ENCODE assay signal across 17 cellular contexts in the genomic region with DNA sequence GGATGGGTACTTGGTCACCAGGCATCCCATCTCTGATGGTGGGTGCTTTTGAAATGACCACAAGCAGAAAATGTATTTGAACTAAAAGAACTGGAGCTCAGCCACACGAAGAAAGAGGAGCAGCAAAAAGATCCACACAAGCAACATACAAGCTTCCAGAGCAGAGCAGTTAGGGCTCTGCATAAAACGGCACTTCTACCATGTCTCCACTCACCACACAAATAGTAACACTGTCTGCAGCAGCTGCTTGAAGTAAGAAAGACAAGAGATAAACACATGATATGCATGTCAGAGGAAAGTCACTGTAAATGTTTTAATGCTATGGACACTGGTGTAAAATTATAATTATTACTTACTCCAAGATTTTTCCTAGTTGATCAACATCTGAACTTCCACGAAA. TPM values are rescaled to one million over a fixed set of nuclear protein-coding genes. Genes with fewer than 3 reads are reported as not detected.
DNase-seq lines count a peak whose midpoint lies in the region; ATAC-seq and FAIRE-seq lines count a peak whose summit lies in the region.
"Had no signal": no experiment of that assay in that cellular context is flagged by ENCODE, and none has a peak within 500 bp of the region (broad histone marks: within the 10 kb centered on the region; RNA-seq: fewer than 3 reads in every experiment).

No MANE protein-coding gene starts in this region.

- H4K91ac ChIP-seq in mesenchymal stem cell (ENCODE audit: low read length): no peak overlapping the region

- H3K18ac ChIP-seq in mesenchymal stem cell (ENCODE audit: low read depth in 1 of 2, low read length in 2 of 2): no peak overlapping the region

- no peak for ATAC-seq in HG02678 (IDR thresholded peaks at IDR 0.05; ENCODE audit: unreplicated experiment)
- ATAC-seq: PC-3, upper lobe of right lung had no signal

- H3K27me3 ChIP-seq in mesenchymal stem cell (ENCODE audit: control insufficient read depth in 1 of 2, insufficient read depth in 1 of 2, low read length in 2 of 2): no peaks in the 10 kb centered on the region
- H3K27me3 ChIP-seq: MG63, upper lobe of right lung had no signal

- H3K4me1 Mint-ChIP-seq in T-helper 1 cell treated with Interleukin-12 subunit alpha and Interleukin-12 subunit beta and Interleukin-4 antibody, amounts not matched to agents 30 μg/mL and 1 μg/mL, for 36 hours (ENCODE audit: low read depth): peaks cover 42% of the 10 kb centered on the region

- H3K4me3 ChIP-seq in mesenchymal stem cell (ENCODE audit: insufficient read depth in 1 of 2, low read depth in 1 of 2, low read length in 2 of 2): no peak overlapping the region
- H3K4me3 ChIP-seq: MG63, upper lobe of right lung had no signal

- no peak overlapping the region for H2BK5ac ChIP-seq in mesenchymal stem cell (ENCODE audit: low read depth, low read length, poor library complexity, severe bottlenecking)

- H3K4me2 ChIP-seq in mesenchymal stem cell (ENCODE audit: low read length, poor library complexity, severe bottlenecking): no peak overlapping the region

- H3K36me3 ChIP-seq in mesenchymal stem cell (ENCODE audit: control insufficient read depth in 1 of 2, insufficient read depth in 2 of 2, low read depth in 1 of 2, low read length in 2 of 2): peaks cover 10 to 11% of the 10 kb centered on the region in 2 experiments

- peaks cover 19% of the 10 kb centered on the region for H3K79me1 ChIP-seq in mesenchymal stem cell (replicated peaks; ENCODE audit: low read length, poor library complexity, severe bottlenecking)

- WGBS in mesenchymal stem cell: 71% methylated on average over 2 of the region's 3 CpGs

- no peak overlapping the region for H4K8ac ChIP-seq in mesenchymal stem cell (ENCODE audit: low read length)

- no peak overlapping the region for H2BK15ac ChIP-seq in mesenchymal stem cell (ENCODE audit: low read depth, poor library complexity, severe bottlenecking)

- H3K4me3 Mint-ChIP-seq in T-helper 1 cell treated with Interleukin-12 subunit alpha and Interleukin-12 subunit beta and Interleukin-4 antibody, amounts not matched to agents 30 μg/mL and 1 μg/mL, for 36 hours: no peak overlapping the region
- H3K4me3 Mint-ChIP-seq: dendritic cell treated with granulocyte-macrophage colony-stimulating factor and Interleukin-4, amounts not matched to agents 40 ng/mL and 50 ng/mL, for 4 days had no signal

- no peak overlapping the region for H3K9ac ChIP-seq in mesenchymal stem cell (ENCODE audit: low read length)

- peak overlapping the region; percentile 92 for H3K27ac Mint-ChIP-seq in T-helper 1 cell treated with Interleukin-12 subunit alpha and Interleukin-12 subunit beta and Interleukin-4 antibody, amounts not matched to agents 30 μg/mL and 1 μg/mL, for 36 hours
- H3K27ac Mint-ChIP-seq: dendritic cell treated with granulocyte-macrophage colony-stimulating factor and Interleukin-4, amounts not matched to agents 40 ng/mL and 50 ng/mL, for 4 days had no signal

- H3K4ac ChIP-seq in mesenchymal stem cell (ENCODE audit: low read depth in 1 of 2, low read length in 2 of 2): no peak overlapping the region

- no peak for DNase-seq in T-helper 1 cell
- DNase-seq in GM19239 (ENCODE audit: insufficient read length, low spot score): no peak
- DNase-seq in RCC 7860 (ENCODE audit: low spot score): no peak
- DNase-seq in mesenchymal stem cell: no peak
- DNase-seq in DMS79 (lab: John Stamatoyannopoulos, UW): no peak
- DNase-seq in NCI-H1436 (lab: John Stamatoyannopoulos, UW): no peak
- DNase-seq: 8988T, aorta, MG63, NCI-H345, PC-3, posterior cingulate gyrus, upper lobe of right lung had no signal

- H2AK5ac ChIP-seq in mesenchymal stem cell (ENCODE audit: low read length, severe bottlenecking): peak overlapping the region; percentile 39

- H3K14ac ChIP-seq in mesenchymal stem cell (ENCODE audit: low read length in 2 of 2): no peak overlapping the region

- no peak overlapping the region for H2AFZ ChIP-seq in mesenchymal stem cell (ENCODE audit: low read depth, low read length)

- no peaks in the 10 kb centered on the region for H3K27me3 Mint-ChIP-seq in T-helper 1 cell treated with Interleukin-12 subunit alpha and Interleukin-12 subunit beta and Interleukin-4 antibody, amounts not matched to agents 30 μg/mL and 1 μg/mL, for 36 hours (ENCODE audit: low read depth)
- H3K27me3 Mint-ChIP-seq: dendritic cell treated with granulocyte-macrophage colony-stimulating factor and Interleukin-4, amounts not matched to agents 40 ng/mL and 50 ng/mL, for 4 days had no signal

- peaks cover 4% of the 10 kb centered on the region for H3K9me3 Mint-ChIP-seq in T-helper 1 cell treated with Interleukin-12 subunit alpha and Interleukin-12 subunit beta and Interleukin-4 antibody, amounts not matched to agents 30 μg/mL and 1 μg/mL, for 36 hours

- no peaks in the 10 kb centered on the region for H3K4me1 ChIP-seq in mesenchymal stem cell (ENCODE audit: control insufficient read depth, insufficient read depth, low read depth, low read length)

- H2BK120ac ChIP-seq in mesenchymal stem cell (ENCODE audit: low read depth, low read length): no peak overlapping the region

- no peak overlapping the region for H3K23ac ChIP-seq in mesenchymal stem cell (ENCODE audit: low read length in 2 of 2)

- peak; percentile 78 for FAIRE-seq in GM19239 (lab: Jason Lieb, UNC)
- peak; percentile 17 for FAIRE-seq in RCC 7860 (lab: Jason Lieb, UNC)
- FAIRE-seq: D721Med had no signal

- H3K27ac ChIP-seq in mesenchymal stem cell (ENCODE audit: low read length, poor library complexity, severe bottlenecking): no peak overlapping the region
- H3K27ac ChIP-seq: upper lobe of right lung had no signal

- peaks cover 49% of the 10 kb centered on the region for H3K36me3 Mint-ChIP-seq in T-helper 1 cell treated with Interleukin-12 subunit alpha and Interleukin-12 subunit beta and Interleukin-4 antibody, amounts not matched to agents 30 μg/mL and 1 μg/mL, for 36 hours (ENCODE audit: low read depth)

- no peak overlapping the region for H2BK12ac ChIP-seq in mesenchymal stem cell (ENCODE audit: low read length in 2 of 2)

- peaks cover 3% of the 10 kb centered on the region for H3K9me3 ChIP-seq in mesenchymal stem cell (ENCODE audit: control insufficient read depth, low read length)
- H3K9me3 ChIP-seq: MG63, upper lobe of right lung had no signal

RNA-seq across cellular contexts. Expression of a gene that starts 32.5 kb away (rescaled TPM):
- 38.9 TPM for polyA plus RNA-seq in mesenchymal stem cell (2013, experiment 1 of 2)
- polyA plus RNA-seq in mesenchymal stem cell (2013, experiment 2 of 2): 43.0 TPM
